In genomic region chr2:199810422-199811250, GRCh38 we compare ENCODE assay signal across 29 cellular contexts. TPM values are rescaled to one million over a fixed set of nuclear protein-coding genes. Genes with fewer than 3 reads are reported as not detected.
DNase-seq lines count a peak whose midpoint lies in the region; ATAC-seq and TF ChIP-seq lines count a peak whose summit lies in the region.
"Had no signal": no experiment of that assay in that cellular context is flagged by ENCODE, and none has a peak within 500 bp of the region (broad histone marks: within the 10 kb centered on the region; RNA-seq: fewer than 3 reads in every experiment).

No MANE protein-coding gene starts in this region.

- peak overlapping the region; percentile 78 for H2AFZ ChIP-seq in osteoblast (ENCODE audit: low read length)

- H3K27me3 ChIP-seq in osteoblast (ENCODE audit: insufficient read depth, low read length) = no peaks in the 10 kb centered on the region
- H3K27me3 ChIP-seq in body of pancreas = no peaks in the 10 kb centered on the region
- H3K27me3 ChIP-seq: BLaER1 treated with 17β-estradiol and CSF1 and Interleukin-3, amounts not matched to agents 10 nM and 100 nM; esophagus squamous epithelium; tibial nerve had no signal

- H3K79me2 ChIP-seq in osteoblast (ENCODE audit: insufficient read depth, low read length) = no peaks in the 10 kb centered on the region

- ATAC-seq in body of pancreas = no peak
- ATAC-seq: activated CD8-positive, alpha-beta T cell treated with anti-CD3 and anti-CD28 coated beads, Interleukin-2, amount 10 ng/mL, durations not matched to agents 7 days and 5 days; activated naive CD4-positive, alpha-beta T cell treated with anti-CD3 and anti-CD28 coated beads, Interleukin-2, amount 50 U/mL, for 72 hours; naive thymus-derived CD8-positive, alpha-beta T cell; stimulated activated naive CD8-positive, alpha-beta T cell treated with anti-CD3 and anti-CD28 coated beads, Interleukin-15, amount 100 ng/mL, for 72 hours had no signal

- H3K9me3 ChIP-seq in osteoblast (ENCODE audit: low read depth, low read length) (no peaks in the 10 kb centered on the region), body of pancreas (no peaks in the 10 kb centered on the region)
- H3K9me3 ChIP-seq: esophagus squamous epithelium, SJSA1, tibial nerve had no signal

- 84 to 87% methylated on average over 7 of the region's 7 CpGs for WGBS in body of pancreas, 2 donors

- TF ChIP-seq CTCF in AG10803 (conservative IDR thresholded peaks at IDR 0.05; ENCODE audit: low read length) = no peak
- no peak for TF ChIP-seq CTCF in osteoblast (IDR thresholded peaks at IDR 0.05; ENCODE audit: extremely low read depth, low read depth, low read length)
- no peak for TF ChIP-seq CTCF in body of pancreas (IDR thresholded peaks at IDR 0.05)

- H3K36me3 ChIP-seq in osteoblast (ENCODE audit: insufficient read depth, low read length) (no peaks in the 10 kb centered on the region), body of pancreas (replicated peaks in 1 of 2; ENCODE audit: insufficient read depth in 1 of 2, low read depth in 2 of 2) (no peaks in the 10 kb centered on the region)
- H3K36me3 ChIP-seq: BLaER1 treated with 17β-estradiol and CSF1 and Interleukin-3, amounts not matched to agents 10 nM and 100 nM; esophagus squamous epithelium; SJSA1; tibial nerve had no signal

- H3K4me3 ChIP-seq in AG10803 (ENCODE audit: low read length) (no peak overlapping the region), osteoblast (ENCODE audit: insufficient read depth, low read length) (peak overlapping the region; percentile 45), body of pancreas (no peak overlapping the region)
- H3K4me3 ChIP-seq: BLaER1 treated with 17β-estradiol and CSF1 and Interleukin-3, amounts not matched to agents 10 nM and 100 nM; esophagus squamous epithelium; SJSA1; skin epidermis; tibial nerve had no signal

- intact Hi-C loops in posterior cingulate gyrus (cut with DNase I) = no loop called here
- intact Hi-C loops in body of pancreas (cut with DNase I) = no loop called here

- H3K4me2 ChIP-seq in osteoblast (ENCODE audit: insufficient read depth, low read length) = peak overlapping the region; percentile 78

- H3K4me1 ChIP-seq in osteoblast (ENCODE audit: insufficient read depth, low read length) = peaks cover 28% of the 10 kb centered on the region
- no peaks in the 10 kb centered on the region for H3K4me1 ChIP-seq in body of pancreas
- H3K4me1 ChIP-seq: Caco-2, SJSA1, tibial nerve had no signal

- DNase-seq in AG10803 (ENCODE audit: low read depth) = peak; percentile 65
- peak; percentile 13 for DNase-seq in HCEC 1CT
- DNase-seq in amniotic epithelial cell (ENCODE audit: low read depth) = peak; percentile 29
- peak; percentile 69 for DNase-seq in osteoblast (ENCODE audit: insufficient read length, low spot score, missing footprints)
- DNase-seq in posterior cingulate gyrus = no peak
- no peak for DNase-seq in activated T-cell treated with anti-CD3 and anti-CD28 coated beads for 4 hours
- no peak for DNase-seq in body of pancreas
- no peak for DNase-seq in DMS53 (lab: John Stamatoyannopoulos, UW)
- DNase-seq: ACHN; activated CD4-positive, alpha-beta T cell treated with anti-CD3 and anti-CD28 coated beads for 1 hour; activated CD8-positive, alpha-beta T cell treated with anti-CD3 and anti-CD28 coated beads, Interleukin-2, amount 10 ng/mL, durations not matched to agents 7 days and 5 days; aorta; Caco-2; caudate nucleus; DMS79 treated with DMSO at 0.1 percent for 48 hours; esophagus squamous epithelium; midbrain; naive thymus-derived CD8-positive, alpha-beta T cell; NCI-H1092 treated with DMSO at 0.1 percent for 48 hours; NCI-H187 treated with DMSO at 0.1 percent for 48 hours; NCI-H774; nucleus accumbens; stimulated activated naive CD8-positive, alpha-beta T cell treated with anti-CD3 and anti-CD28 coated beads, Interleukin-15, amount 100 ng/mL, for 72 hours; T-helper 1 cell had no signal

- peak overlapping the region; percentile 85 for H3K27ac ChIP-seq in osteoblast (ENCODE audit: low read depth, low read length)
- H3K27ac ChIP-seq in body of pancreas = no peak overlapping the region
- H3K27ac ChIP-seq: BLaER1 treated with 17β-estradiol and CSF1 and Interleukin-3, amounts not matched to agents 10 nM and 100 nM; esophagus squamous epithelium; SJSA1; tibial nerve had no signal

- no peaks in the 10 kb centered on the region for H4K20me1 ChIP-seq in osteoblast (ENCODE audit: insufficient read depth, low read length)
- H4K20me1 ChIP-seq: BLaER1 treated with 17β-estradiol and CSF1 and Interleukin-3, amounts not matched to agents 10 nM and 100 nM had no signal

- TF ChIP-seq POLR2A in body of pancreas (IDR thresholded peaks at IDR 0.05) = no peak

RNA-seq across cellular contexts. Expression of gene FTCDNL1, which starts 40.4 kb away (rescaled TPM):
- total RNA-seq in osteoblast = 4.7 and 5.0 TPM in 2 replicates
- total RNA-seq in body of pancreas = 1 to 10 TPM; 2.6 TPM
- total RNA-seq: SJSA1 had no signal

Comparison
In these comparisons a context has a peak if more than half of its experiments do, and no peak if none do; other contexts are left out.
1. DNase-seq: peak in AG10803 (single experiment), HCEC 1CT (single experiment), amniotic epithelial cell (single experiment) and osteoblast (single experiment); none in posterior cingulate gyrus (0 of 10), activated T-cell treated with anti-CD3 and anti-CD28 coated beads for 4 hours (single experiment), body of pancreas (0 of 4) and DMS53 (single experiment).